In genomic region chr6:43953256-43953655, GRCh38 we compare ENCODE assay signal across 26 cellular contexts.
DNase-seq lines count a peak whose midpoint lies in the region; ATAC-seq, FAIRE-seq and TF ChIP-seq lines count a peak whose summit lies in the region.
"Had no signal": no experiment of that assay in that cellular context is flagged by ENCODE, and none has a peak within 500 bp of the region (broad histone marks: within the 10 kb centered on the region; RNA-seq: fewer than 3 reads in every experiment).

No MANE protein-coding gene starts in this region.

- peaks cover 13% of the 10 kb centered on the region for H3K27me3 Mint-ChIP-seq in osteocyte (ENCODE audit: unreplicated experiment)
- peaks cover 10% of the 10 kb centered on the region for H3K27me3 Mint-ChIP-seq in activated CD8-positive, alpha-beta T cell treated with anti-CD3 and anti-CD28 coated beads for 36 hours

- TF ChIP-seq POLR2A in GM12891 (IDR thresholded peaks at IDR 0.05; ENCODE audit: low read depth, low read length): no peak
- no peak for TF ChIP-seq POLR2A in GM12878 (IDR thresholded peaks at IDR 0.05; ENCODE audit: low read depth, low read length)

- no peaks in the 10 kb centered on the region for H3K27me3 ChIP-seq in GM12878 (replicated peaks in 1 of 2; ENCODE audit: control insufficient read depth in 2 of 2, insufficient read depth in 2 of 2, low read length in 1 of 2)

- CTCF ChIA-PET in GM12878 (lab: Yijun Ruan, JAX): interaction anchor here (0.6 to 3.1 kb wide), 19 partner anchors 12 to 1529 kb away, joined by 3 to 26 read pairs (median 5); partner anchors contain the start of gene VEGFA
- CTCF ChIA-PET in activated CD8-positive, alpha-beta T cell treated with anti-CD3 and anti-CD28 coated beads for 36 hours (lab: Charles Lee): interaction anchor here (1.2 to 1.7 kb wide), 4 partner anchors 11 to 126 kb away, joined by 3 to 4 read pairs (median 4); no protein-coding TSS in a partner anchor

- no peak for ATAC-seq in GM12878
- ATAC-seq in activated CD8-positive, alpha-beta T cell treated with anti-CD3 and anti-CD28 coated beads for 36 hours: no peak
- ATAC-seq: activated naive CD4-positive, alpha-beta T cell treated with anti-CD3 and anti-CD28 coated beads, Interleukin-2, amount 50 U/mL, for 72 hours; CD8-positive, alpha-beta T cell; esophagus mucosa; foreskin keratinocyte; stimulated activated naive CD8-positive, alpha-beta T cell treated with anti-CD3 and anti-CD28 coated beads, Interleukin-15, Interleukin-2, amounts not matched to agents 100 U/mL and 50 U/mL, for 24 hours had no signal

- SMC1A ChIA-PET in GM12878 (lab: Charles Lee; ENCODE audit: uncharacterized antibody, unreplicated experiment): interaction anchor here (1.0 to 2.6 kb wide), 5 partner anchors 17 to 183 kb away, joined by 3 to 8 read pairs (median 5); partner anchors contain the start of gene VEGFA

- TF ChIP-seq CTCF in GM12878 (IDR thresholded peaks at IDR 0.05 in 2 of 3, conservative IDR thresholded peaks at IDR 0.05 in 1 of 3; ENCODE audit: control insufficient read depth in 2 of 3, extremely low read depth in 1 of 3, insufficient read depth in 1 of 3, low read depth in 3 of 3, low read length in 3 of 3) (no peak), osteocyte (IDR thresholded peaks at IDR 0.05) (no peak)
- no peak for TF ChIP-seq CTCF in activated CD8-positive, alpha-beta T cell treated with anti-CD3 and anti-CD28 coated beads for 36 hours (IDR thresholded peaks at IDR 0.05)

- H3K4me3 ChIP-seq in GM12878: no peak overlapping the region
- H3K4me3 ChIP-seq: GM23338, thoracic aorta had no signal

- RAD21 ChIA-PET in GM12878 (lab: Charles Lee; ENCODE audit: unreplicated experiment): interaction anchor here (1.0 to 2.1 kb wide), 10 partner anchors 47 to 228 kb away, joined by 3 to 11 read pairs (median 4); partner anchors contain the start of gene VEGFA

- intact Hi-C loops in GM12878 (cut with micrococcal nuclease; ENCODE audit: unreplicated experiment): loop anchor here (2.0 to 5.0 kb wide), 2 partner anchors 48 to 181 kb away; partner anchors contain the start of gene VEGFA
- intact Hi-C loops in activated CD8-positive, alpha-beta T cell treated with anti-CD3 and anti-CD28 coated beads for 36 hours (cut with micrococcal nuclease): no loop called here

- POLR2A ChIA-PET in GM12878 (lab: Charles Lee): interaction anchor here (0.7 to 1.0 kb wide), 3 partner anchors 29 to 107 kb away, joined by 3 read pairs; no protein-coding TSS in a partner anchor
- POLR2A ChIA-PET in activated CD8-positive, alpha-beta T cell treated with anti-CD3 and anti-CD28 coated beads for 36 hours (lab: Charles Lee): interaction anchor here (0.9 kb wide), 1 partner anchor 38 kb away, joined by 3 read pairs; no protein-coding TSS in a partner anchor

- peaks cover 10% of the 10 kb centered on the region for H3K4me1 Mint-ChIP-seq in osteocyte (ENCODE audit: unreplicated experiment)
- H3K4me1 Mint-ChIP-seq in activated CD8-positive, alpha-beta T cell treated with anti-CD3 and anti-CD28 coated beads for 36 hours (ENCODE audit: low read depth): no peaks in the 10 kb centered on the region

- DNase-seq in activated CD4-positive, CD25-positive, alpha-beta regulatory T cell treated with anti-CD3 and anti-CD28 coated beads, Interleukin-2, amount 50 U/mL, for 72 hours: peak; percentile 5
- no peak for DNase-seq in activated CD4-positive, CD25-positive, alpha-beta regulatory T cell (lab: John Stamatoyannopoulos, UW)
- no peak for DNase-seq in GM12891 (ENCODE audit: insufficient read length, low spot score)
- DNase-seq in GM12878 (ENCODE audit: low read depth, low spot score): no peak
- peak; percentile 30 for DNase-seq in osteocyte (ENCODE audit: extremely low spot score, unreplicated experiment)
- no peak for DNase-seq in activated CD8-positive, alpha-beta T cell treated with anti-CD3 and anti-CD28 coated beads for 36 hours
- DNase-seq in activated T-cell treated with anti-CD3 and anti-CD28 coated beads, Interleukin-2, amount 50 U/mL, for 1 hour: no peak
- no peak for DNase-seq in NCI-H128 (lab: John Stamatoyannopoulos, UW; ENCODE audit: unreplicated experiment)
- DNase-seq: activated CD4-positive, alpha-beta T cell treated with anti-CD3 and anti-CD28 coated beads, Interleukin-2, amount 50 U/mL, for 1 hour; anterior cingulate cortex; caudate nucleus; cortex of kidney; DMS 273 treated with DMSO at 0.1 percent for 48 hours; foreskin keratinocyte; NCI-H1417; NCI-H2081; NCI-H2227 treated with DMSO at 0.1 percent for 48 hours had no signal

- no peak overlapping the region for H3K4me3 Mint-ChIP-seq in osteocyte (ENCODE audit: unreplicated experiment)
- H3K4me3 Mint-ChIP-seq in activated CD8-positive, alpha-beta T cell treated with anti-CD3 and anti-CD28 coated beads for 36 hours: no peak overlapping the region
- H3K4me3 Mint-ChIP-seq: CD8-positive, alpha-beta T cell; GM23338; T-helper 2 cell treated with Interferon-gamma antibody and Interleukin-4, amounts not matched to agents 5 μg/mL and 100 μg/mL, for 36 hours had no signal

- TF ChIP-seq RAD21 in GM12878 (IDR thresholded peaks at IDR 0.05; ENCODE audit: insufficient read depth, low read depth, low read length): no peak

- no peaks in the 10 kb centered on the region for H3K79me2 ChIP-seq in GM12878 (ENCODE audit: control insufficient read depth, insufficient read depth, low read length)

- no peaks in the 10 kb centered on the region for H3K4me1 ChIP-seq in GM12878 (ENCODE audit: control insufficient read depth, insufficient read depth, low read length)
- H3K4me1 ChIP-seq: foreskin keratinocyte had no signal

- H3K27ac Mint-ChIP-seq in osteocyte (ENCODE audit: unreplicated experiment): no peak overlapping the region
- no peak overlapping the region for H3K27ac Mint-ChIP-seq in activated CD8-positive, alpha-beta T cell treated with anti-CD3 and anti-CD28 coated beads for 36 hours
- H3K27ac Mint-ChIP-seq: activated naive CD4-positive, alpha-beta T cell treated with anti-CD3 and anti-CD28 coated beads, Interleukin-2, amount 50 U/mL, for 72 hours; CD8-positive, alpha-beta T cell; GM23338; T-helper 2 cell treated with Interferon-gamma antibody and Interleukin-4, amounts not matched to agents 5 μg/mL and 100 μg/mL, for 36 hours had no signal

- H3K9me3 Mint-ChIP-seq in osteocyte (ENCODE audit: unreplicated experiment): peaks cover 10% of the 10 kb centered on the region
- peaks cover 4% of the 10 kb centered on the region for H3K9me3 Mint-ChIP-seq in activated CD8-positive, alpha-beta T cell treated with anti-CD3 and anti-CD28 coated beads for 36 hours
- H3K9me3 Mint-ChIP-seq: T-helper 2 cell treated with Interferon-gamma antibody and Interleukin-4, amounts not matched to agents 5 μg/mL and 100 μg/mL, for 36 hours had no signal

- H3K4me2 ChIP-seq in GM12878 (ENCODE audit: control insufficient read depth, insufficient read depth): no peak overlapping the region
- H3K4me2 ChIP-seq: GM23338 had no signal

- BruUV-seq in GM12878 (replicated peaks; lab: Mats Ljungman, UMichigan): no TSS peak

- no peaks in the 10 kb centered on the region for H3K36me3 ChIP-seq in GM12878 (ENCODE audit: control insufficient read depth in 2 of 2, insufficient read depth in 2 of 2, low read length in 1 of 2)
- H3K36me3 ChIP-seq: thoracic aorta had no signal

- H4K20me1 ChIP-seq in GM12878 (ENCODE audit: control insufficient read depth, insufficient read depth): no peaks in the 10 kb centered on the region

- TF ChIP-seq EP300 in GM12878 (IDR thresholded peaks at IDR 0.05; ENCODE audit: borderline replicate concordance in 1 of 2, control insufficient read depth in 1 of 2, low read depth in 2 of 2, low read length in 2 of 2): no peak

- no peak overlapping the region for H3K27ac ChIP-seq in GM12878 (ENCODE audit: control insufficient read depth, insufficient read depth)
- H3K27ac ChIP-seq: foreskin keratinocyte, RWPE1, thoracic aorta had no signal

- in situ Hi-C loops in GM12878 (cut with MboI): no loop called here

- peaks cover 4% of the 10 kb centered on the region for H3K9me3 ChIP-seq in GM12878 (replicated peaks; ENCODE audit: control insufficient read depth, insufficient read depth, low read length)
- H3K9me3 ChIP-seq: thoracic aorta had no signal

- H3K36me3 Mint-ChIP-seq in osteocyte (ENCODE audit: unreplicated experiment): peaks cover 4% of the 10 kb centered on the region
- H3K36me3 Mint-ChIP-seq in activated CD8-positive, alpha-beta T cell treated with anti-CD3 and anti-CD28 coated beads for 36 hours (ENCODE audit: low read depth): peaks cover 2% of the 10 kb centered on the region
- H3K36me3 Mint-ChIP-seq: CD8-positive, alpha-beta T cell had no signal

- no peak overlapping the region for H2AFZ ChIP-seq in GM12878 (ENCODE audit: control insufficient read depth, low read depth, low read length)
- H2AFZ ChIP-seq: GM23338 had no signal

- no peak for FAIRE-seq in GM12891 (lab: Jason Lieb, UNC)
- FAIRE-seq in GM12878 (lab: Jason Lieb, UNC): no peak
- FAIRE-seq: A204.1 had no signal

- 42% methylated on average over 2 of the region's 2 CpGs for WGBS in GM12878 (ENCODE audit: insufficient coverage, insufficient replicate concordance, low lambda C conversion rate, missing lambda C conversion rate)

- H3K9ac ChIP-seq in GM12878 (ENCODE audit: control insufficient read depth, insufficient read depth, low read length): no peak overlapping the region

TF ChIP-seq in GM12891, 5 proteins besides CTCF, POLR2A, EP300 and RAD21:
- no peak for TF ChIP-seq TAF1 (IDR thresholded peaks at IDR 0.05; ENCODE audit: low read depth, low read length)
- TF ChIP-seq PAX5 (IDR thresholded peaks at IDR 0.05; ENCODE audit: insufficient read depth, low read length, severe bottlenecking): no peak
- TF ChIP-seq POLR2AphosphoS5 (IDR thresholded peaks at IDR 0.05; ENCODE audit: low read depth, low read length): no peak
- TF ChIP-seq POU2F2 (IDR thresholded peaks at IDR 0.05; ENCODE audit: low read depth, low read length): no peak
- TF ChIP-seq SPI1 (IDR thresholded peaks at IDR 0.05; ENCODE audit: low read depth, low read length): peak; percentile 20; the same call in 1 of the 2 replicates

TF ChIP-seq in GM12878, 131 proteins besides CTCF, POLR2A, EP300 and RAD21:
- no peak for TF ChIP-seq LARP7 (IDR thresholded peaks at IDR 0.05)
- peak; percentile 43; the same call in 1 of the 2 replicates for TF ChIP-seq SPI1 (IDR thresholded peaks at IDR 0.05; ENCODE audit: borderline replicate concordance, insufficient read depth, low read depth, low read length)
TF ChIP-seq in GM12878: peak in this region for 1.

Comparison
In these comparisons a context has a peak if more than half of its experiments do, and no peak if none do; other contexts are left out.
1. DNase-seq: peak in activated CD4-positive, CD25-positive, alpha-beta regulatory T cell treated with anti-CD3 and anti-CD28 coated beads, Interleukin-2, amount 50 U/mL, for 72 hours (single experiment) and osteocyte (single experiment); none in activated CD4-positive, CD25-positive, alpha-beta regulatory T cell (0 of 4), GM12891 (single experiment), GM12878 (single experiment), activated CD8-positive, alpha-beta T cell treated with anti-CD3 and anti-CD28 coated beads for 36 hours (single experiment), activated T-cell treated with anti-CD3 and anti-CD28 coated beads, Interleukin-2, amount 50 U/mL, for 1 hour (single experiment) and NCI-H128 (single experiment).